Comparison of ENCODE assay signal across 1 cellular context in the genomic region with DNA sequence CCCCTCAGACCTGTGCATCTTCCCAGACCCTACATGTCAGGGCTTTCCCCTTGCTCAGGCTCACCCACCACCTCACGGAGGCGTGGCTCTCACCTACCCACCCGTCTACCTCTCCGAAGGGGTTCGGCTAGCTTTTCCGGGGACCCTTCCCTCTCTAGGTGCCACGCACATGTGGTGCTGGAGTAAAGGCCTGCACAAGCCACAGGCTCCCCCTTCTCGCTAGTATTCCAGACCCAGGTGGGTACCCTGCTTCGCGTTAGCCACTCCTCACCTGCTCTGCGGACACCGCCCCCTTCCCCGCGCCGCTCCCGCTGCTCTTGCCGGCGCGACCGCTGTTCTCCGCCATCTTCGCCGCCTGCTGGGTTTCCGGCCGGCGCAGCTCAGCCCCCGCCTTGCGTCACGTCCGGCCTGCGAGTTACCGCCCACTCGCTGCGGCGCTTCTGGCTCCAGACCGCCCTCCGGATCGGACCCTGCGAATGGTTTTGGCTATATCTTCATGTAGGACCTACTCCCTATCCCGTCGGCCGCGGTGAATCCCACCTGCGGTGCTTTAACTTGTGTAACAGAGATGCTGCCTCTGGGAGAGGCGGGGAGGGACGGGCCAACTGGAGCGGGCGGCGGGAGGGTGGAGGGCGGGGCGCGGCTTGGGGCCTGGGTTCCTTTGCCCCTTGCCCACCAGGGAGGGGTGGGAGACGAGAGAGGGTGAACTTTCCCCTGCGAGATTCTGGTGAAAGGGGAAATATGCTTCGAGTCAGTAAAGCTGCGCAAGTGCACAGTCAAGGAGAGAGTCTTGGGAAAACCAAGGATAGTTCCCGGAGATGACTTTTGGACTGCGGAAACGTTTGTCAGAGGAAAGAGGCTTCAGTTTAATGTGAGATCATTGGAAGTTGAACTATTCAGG.
A peak's percentile ranks its signal among the peaks of the same experiment; 100 is the strongest.
TF ChIP-seq lines count a peak whose summit lies in the region.

A gene with protein sequence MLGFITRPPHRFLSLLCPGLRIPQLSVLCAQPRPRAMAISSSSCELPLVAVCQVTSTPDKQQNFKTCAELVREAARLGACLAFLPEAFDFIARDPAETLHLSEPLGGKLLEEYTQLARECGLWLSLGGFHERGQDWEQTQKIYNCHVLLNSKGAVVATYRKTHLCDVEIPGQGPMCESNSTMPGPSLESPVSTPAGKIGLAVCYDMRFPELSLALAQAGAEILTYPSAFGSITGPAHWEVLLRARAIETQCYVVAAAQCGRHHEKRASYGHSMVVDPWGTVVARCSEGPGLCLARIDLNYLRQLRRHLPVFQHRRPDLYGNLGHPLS (plus strand): TSS at position 425 of the 901 bp plus-strand sequence. CDS start 72 bp downstream, at position 497.
A gene with protein sequence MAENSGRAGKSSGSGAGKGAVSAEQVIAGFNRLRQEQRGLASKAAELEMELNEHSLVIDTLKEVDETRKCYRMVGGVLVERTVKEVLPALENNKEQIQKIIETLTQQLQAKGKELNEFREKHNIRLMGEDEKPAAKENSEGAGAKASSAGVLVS (minus strand): TSS at position 357 of the 901 bp plus-strand sequence. CDS start 11 bp downstream, at position 346.

TF ChIP-seq in K562, 482 proteins besides CTCF, POLR2A, EP300 and RAD21 (continued from another document):
- no peak for TF ChIP-seq ZKSCAN3 (CRISPR knock-in tag; IDR thresholded peaks at IDR 0.05)
- no peak for TF ChIP-seq HNRNPK (IDR thresholded peaks at IDR 0.05; ENCODE audit: low read depth, low read length, poor library complexity, severe bottlenecking)
- TF ChIP-seq PTRF (tag; IDR thresholded peaks at IDR 0.05), result no peak
- TF ChIP-seq NRF1 (conservative IDR thresholded peaks at IDR 0.05 in 1 of 2, IDR thresholded peaks at IDR 0.05 in 1 of 2), result peak; percentile 79 to 85
- TF ChIP-seq, protein P1, sequence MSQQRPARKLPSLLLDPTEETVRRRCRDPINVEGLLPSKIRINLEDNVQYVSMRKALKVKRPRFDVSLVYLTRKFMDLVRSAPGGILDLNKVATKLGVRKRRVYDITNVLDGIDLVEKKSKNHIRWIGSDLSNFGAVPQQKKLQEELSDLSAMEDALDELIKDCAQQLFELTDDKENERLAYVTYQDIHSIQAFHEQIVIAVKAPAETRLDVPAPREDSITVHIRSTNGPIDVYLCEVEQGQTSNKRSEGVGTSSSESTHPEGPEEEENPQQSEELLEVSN (IDR thresholded peaks at IDR 0.05; ENCODE audit: borderline replicate concordance in 1 of 2, extremely low read depth in 1 of 2, insufficient read depth in 1 of 2, insufficient read length in 1 of 2, low read depth in 1 of 2, low read length in 1 of 2, poor library complexity in 1 of 2, severe bottlenecking in 1 of 2), result peak; percentile 21 to 40
- TF ChIP-seq, protein P2, sequence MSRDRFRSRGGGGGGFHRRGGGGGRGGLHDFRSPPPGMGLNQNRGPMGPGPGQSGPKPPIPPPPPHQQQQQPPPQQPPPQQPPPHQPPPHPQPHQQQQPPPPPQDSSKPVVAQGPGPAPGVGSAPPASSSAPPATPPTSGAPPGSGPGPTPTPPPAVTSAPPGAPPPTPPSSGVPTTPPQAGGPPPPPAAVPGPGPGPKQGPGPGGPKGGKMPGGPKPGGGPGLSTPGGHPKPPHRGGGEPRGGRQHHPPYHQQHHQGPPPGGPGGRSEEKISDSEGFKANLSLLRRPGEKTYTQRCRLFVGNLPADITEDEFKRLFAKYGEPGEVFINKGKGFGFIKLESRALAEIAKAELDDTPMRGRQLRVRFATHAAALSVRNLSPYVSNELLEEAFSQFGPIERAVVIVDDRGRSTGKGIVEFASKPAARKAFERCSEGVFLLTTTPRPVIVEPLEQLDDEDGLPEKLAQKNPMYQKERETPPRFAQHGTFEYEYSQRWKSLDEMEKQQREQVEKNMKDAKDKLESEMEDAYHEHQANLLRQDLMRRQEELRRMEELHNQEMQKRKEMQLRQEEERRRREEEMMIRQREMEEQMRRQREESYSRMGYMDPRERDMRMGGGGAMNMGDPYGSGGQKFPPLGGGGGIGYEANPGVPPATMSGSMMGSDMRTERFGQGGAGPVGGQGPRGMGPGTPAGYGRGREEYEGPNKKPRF (IDR thresholded peaks at IDR 0.05; ENCODE audit: low read depth, low read length), result no peak
- TF ChIP-seq, protein P3, sequence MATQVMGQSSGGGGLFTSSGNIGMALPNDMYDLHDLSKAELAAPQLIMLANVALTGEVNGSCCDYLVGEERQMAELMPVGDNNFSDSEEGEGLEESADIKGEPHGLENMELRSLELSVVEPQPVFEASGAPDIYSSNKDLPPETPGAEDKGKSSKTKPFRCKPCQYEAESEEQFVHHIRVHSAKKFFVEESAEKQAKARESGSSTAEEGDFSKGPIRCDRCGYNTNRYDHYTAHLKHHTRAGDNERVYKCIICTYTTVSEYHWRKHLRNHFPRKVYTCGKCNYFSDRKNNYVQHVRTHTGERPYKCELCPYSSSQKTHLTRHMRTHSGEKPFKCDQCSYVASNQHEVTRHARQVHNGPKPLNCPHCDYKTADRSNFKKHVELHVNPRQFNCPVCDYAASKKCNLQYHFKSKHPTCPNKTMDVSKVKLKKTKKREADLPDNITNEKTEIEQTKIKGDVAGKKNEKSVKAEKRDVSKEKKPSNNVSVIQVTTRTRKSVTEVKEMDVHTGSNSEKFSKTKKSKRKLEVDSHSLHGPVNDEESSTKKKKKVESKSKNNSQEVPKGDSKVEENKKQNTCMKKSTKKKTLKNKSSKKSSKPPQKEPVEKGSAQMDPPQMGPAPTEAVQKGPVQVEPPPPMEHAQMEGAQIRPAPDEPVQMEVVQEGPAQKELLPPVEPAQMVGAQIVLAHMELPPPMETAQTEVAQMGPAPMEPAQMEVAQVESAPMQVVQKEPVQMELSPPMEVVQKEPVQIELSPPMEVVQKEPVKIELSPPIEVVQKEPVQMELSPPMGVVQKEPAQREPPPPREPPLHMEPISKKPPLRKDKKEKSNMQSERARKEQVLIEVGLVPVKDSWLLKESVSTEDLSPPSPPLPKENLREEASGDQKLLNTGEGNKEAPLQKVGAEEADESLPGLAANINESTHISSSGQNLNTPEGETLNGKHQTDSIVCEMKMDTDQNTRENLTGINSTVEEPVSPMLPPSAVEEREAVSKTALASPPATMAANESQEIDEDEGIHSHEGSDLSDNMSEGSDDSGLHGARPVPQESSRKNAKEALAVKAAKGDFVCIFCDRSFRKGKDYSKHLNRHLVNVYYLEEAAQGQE (CRISPR knock-in tag; IDR thresholded peaks at IDR 0.05; ENCODE audit: low read depth), result 0 out of 2 replicates have a peak, but pooled peaks have one; percentile 67
- no peak for TF ChIP-seq ZNF76 (CRISPR knock-in tag; IDR thresholded peaks at IDR 0.05; ENCODE audit: borderline replicate concordance)
- TF ChIP-seq, protein P4, sequence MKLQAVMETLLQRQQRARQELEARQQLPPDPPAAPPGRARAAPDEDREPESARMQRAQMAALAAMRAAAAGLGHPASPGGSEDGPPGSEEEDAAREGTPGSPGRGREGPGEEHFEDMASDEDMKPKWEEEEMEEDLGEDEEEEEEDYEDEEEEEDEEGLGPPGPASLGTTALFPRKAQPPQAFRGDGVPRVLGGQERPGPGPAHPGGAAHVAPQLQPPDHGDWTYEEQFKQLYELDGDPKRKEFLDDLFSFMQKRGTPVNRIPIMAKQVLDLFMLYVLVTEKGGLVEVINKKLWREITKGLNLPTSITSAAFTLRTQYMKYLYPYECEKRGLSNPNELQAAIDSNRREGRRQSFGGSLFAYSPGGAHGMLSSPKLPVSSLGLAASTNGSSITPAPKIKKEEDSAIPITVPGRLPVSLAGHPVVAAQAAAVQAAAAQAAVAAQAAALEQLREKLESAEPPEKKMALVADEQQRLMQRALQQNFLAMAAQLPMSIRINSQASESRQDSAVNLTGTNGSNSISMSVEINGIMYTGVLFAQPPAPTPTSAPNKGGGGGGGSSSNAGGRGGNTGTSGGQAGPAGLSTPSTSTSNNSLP (IDR thresholded peaks at IDR 0.05; ENCODE audit: borderline replicate concordance, low read depth, low read length), result no peak
- TF ChIP-seq, protein P5, sequence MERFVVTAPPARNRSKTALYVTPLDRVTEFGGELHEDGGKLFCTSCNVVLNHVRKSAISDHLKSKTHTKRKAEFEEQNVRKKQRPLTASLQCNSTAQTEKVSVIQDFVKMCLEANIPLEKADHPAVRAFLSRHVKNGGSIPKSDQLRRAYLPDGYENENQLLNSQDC (CRISPR knock-in tag; IDR thresholded peaks at IDR 0.05), result no peak
- TF ChIP-seq GATAD2A (IDR thresholded peaks at IDR 0.05), result no peak
- TF ChIP-seq HNRNPUL1 (IDR thresholded peaks at IDR 0.05; ENCODE audit: low read length), result no peak
- TF ChIP-seq ZNF583 (CRISPR knock-in tag; IDR thresholded peaks at IDR 0.05), result peak; percentile 57; the same call in 1 of the 2 replicates
- TF ChIP-seq ARID2 (IDR thresholded peaks at IDR 0.05), result no peak
- no peak for TF ChIP-seq GATAD2B (IDR thresholded peaks at IDR 0.05; ENCODE audit: borderline replicate concordance)
- no peak for TF ChIP-seq SP2 (IDR thresholded peaks at IDR 0.05; ENCODE audit: extremely low read depth, low read depth, low read length, poor library complexity, severe bottlenecking)
- no peak for TF ChIP-seq SMARCE1 (IDR thresholded peaks at IDR 0.05)
- TF ChIP-seq HDAC2 (IDR thresholded peaks at IDR 0.05), result peak; percentile 45
- no peak for TF ChIP-seq NFIC (IDR thresholded peaks at IDR 0.05)
